In genomic region chr14:21160061-21160610, GRCh38 we compare ENCODE assay signal across 43 cellular contexts. TPM values are rescaled to one million over a fixed set of nuclear protein-coding genes. Genes with fewer than 3 reads are reported as not detected.
"Had no signal": no experiment of that assay in that cellular context is flagged by ENCODE, and none has a peak within 500 bp of the region (broad histone marks: within the 10 kb centered on the region; RNA-seq: fewer than 3 reads in every experiment).

No MANE protein-coding gene starts in this region.

- H3K9me3 Mint-ChIP-seq: activated naive CD4-positive, alpha-beta T cell treated with anti-CD3 and anti-CD28 coated beads for 36 hours; activated naive CD4-positive, alpha-beta T cell treated with anti-CD3 and anti-CD28 coated beads, Interleukin-2, amount 10 ng/mL, durations not matched to agents 7 days and 5 days; activated naive CD4-positive, alpha-beta T cell treated with anti-CD3 and anti-CD28 coated beads, Interleukin-2, amount 50 U/mL, for 24 hours; activated naive CD4-positive, alpha-beta T cell treated with anti-CD3 and anti-CD28 coated beads, Interleukin-2, amount 50 U/mL, for 72 hours; activated naive CD8-positive, alpha-beta T cell treated with anti-CD3 and anti-CD28 coated beads for 36 hours; activated naive CD8-positive, alpha-beta T cell treated with anti-CD3 and anti-CD28 coated beads, Interleukin-2, amount 10 ng/mL, durations not matched to agents 7 days and 5 days; activated naive CD8-positive, alpha-beta T cell treated with anti-CD3 and anti-CD28 coated beads, Interleukin-2, amount 50 U/mL, for 24 hours; activated T-cell treated with anti-CD3 and anti-CD28 coated beads, Interleukin-2, amount 50 U/mL, for 24 hours; activated T-cell treated with anti-CD3 and anti-CD28 coated beads, Interleukin-2, amount 50 U/mL, for 4 hours; activated T-cell treated with anti-CD3 and anti-CD28 coated beads, Interleukin-2, amount 50 U/mL, for 72 hours; activated T-helper 1 cell treated with anti-CD3 and anti-CD28 coated beads, Interleukin-12 subunit alpha, Interleukin-12 subunit beta, Interleukin-2, Interleukin-4 antibody, amounts not matched to agents 30 ng/mL and 10 ng/mL and 1 ng/mL, durations not matched to agents 14 hours and 24 hours and 36 hours; activated T-helper 17 cell treated with anti-CD3 and anti-CD28 coated beads, Interleukin-2, amount 50 U/mL, for 72 hours; activated T-helper 2 cell treated with anti-CD3 and anti-CD28 coated beads, Interferon-gamma antibody, Interleukin-2, Interleukin-4, amounts not matched to agents 10 μg/mL and 5 μg/mL and 100 μg/mL, durations not matched to agents 14 hours and 24 hours and 36 hours; brain; central memory CD8-positive, alpha-beta T cell had no signal

- H3K27ac ChIP-seq: adrenal gland, ascending aorta, body of pancreas, brain microvascular endothelial cell, breast epithelium, cardiac muscle cell had no signal

- H3K9me3 ChIP-seq: adrenal gland, ascending aorta, body of pancreas, breast epithelium had no signal

- H3K27ac Mint-ChIP-seq: activated naive CD4-positive, alpha-beta T cell treated with anti-CD3 and anti-CD28 coated beads for 36 hours; activated naive CD4-positive, alpha-beta T cell treated with anti-CD3 and anti-CD28 coated beads, Interleukin-2, amount 10 ng/mL, durations not matched to agents 7 days and 5 days; activated naive CD4-positive, alpha-beta T cell treated with anti-CD3 and anti-CD28 coated beads, Interleukin-2, amount 50 U/mL, for 24 hours; activated naive CD4-positive, alpha-beta T cell treated with anti-CD3 and anti-CD28 coated beads, Interleukin-2, amount 50 U/mL, for 72 hours; activated naive CD8-positive, alpha-beta T cell; activated naive CD8-positive, alpha-beta T cell treated with anti-CD3 and anti-CD28 coated beads for 36 hours; activated naive CD8-positive, alpha-beta T cell treated with anti-CD3 and anti-CD28 coated beads, Interleukin-2, amount 10 ng/mL, durations not matched to agents 7 days and 5 days; activated naive CD8-positive, alpha-beta T cell treated with anti-CD3 and anti-CD28 coated beads, Interleukin-2, amount 50 U/mL, for 24 hours; activated T-cell treated with anti-CD3 and anti-CD28 coated beads, Interleukin-2, amount 50 U/mL, for 24 hours; activated T-cell treated with anti-CD3 and anti-CD28 coated beads, Interleukin-2, amount 50 U/mL, for 72 hours; activated T-helper 1 cell treated with anti-CD3 and anti-CD28 coated beads, Interleukin-12 subunit alpha, Interleukin-12 subunit beta, Interleukin-2, Interleukin-4 antibody, amounts not matched to agents 30 ng/mL and 10 ng/mL and 1 ng/mL, durations not matched to agents 14 hours and 24 hours and 36 hours; activated T-helper 17 cell treated with anti-CD3 and anti-CD28 coated beads, Interleukin-2, amount 50 U/mL, for 72 hours; activated T-helper 2 cell treated with anti-CD3 and anti-CD28 coated beads, Interferon-gamma antibody, Interleukin-2, Interleukin-4, amounts not matched to agents 10 μg/mL and 5 μg/mL and 100 μg/mL, durations not matched to agents 14 hours and 24 hours and 36 hours; brain had no signal

- H3K36me3 Mint-ChIP-seq: activated naive CD4-positive, alpha-beta T cell treated with anti-CD3 and anti-CD28 coated beads, Interleukin-2, amount 10 ng/mL, durations not matched to agents 7 days and 5 days; activated naive CD4-positive, alpha-beta T cell treated with anti-CD3 and anti-CD28 coated beads, Interleukin-2, amount 50 U/mL, for 24 hours; activated naive CD4-positive, alpha-beta T cell treated with anti-CD3 and anti-CD28 coated beads, Interleukin-2, amount 50 U/mL, for 72 hours; activated naive CD8-positive, alpha-beta T cell; activated naive CD8-positive, alpha-beta T cell treated with anti-CD3 and anti-CD28 coated beads for 36 hours; activated naive CD8-positive, alpha-beta T cell treated with anti-CD3 and anti-CD28 coated beads, Interleukin-2, amount 10 ng/mL, durations not matched to agents 7 days and 5 days; brain had no signal

- H3K36me3 ChIP-seq: adrenal gland, ascending aorta, brain microvascular endothelial cell, breast epithelium, cardiac muscle cell had no signal

- DNase-seq: activated effector memory CD4-positive, alpha-beta T cell treated with anti-CD3 and anti-CD28 coated beads, Interleukin-2, amount 50 U/mL, for 16 hours; activated effector memory CD4-positive, alpha-beta T cell treated with Interleukin-2 at 50 U/mL for 16 hours; activated gamma-delta T cell; activated gamma-delta T cell treated with Interleukin-2 at 50 U/mL for 16 hours; activated naive CD4-positive, alpha-beta T cell; activated naive CD4-positive, alpha-beta T cell treated with anti-CD3 and anti-CD28 coated beads for 36 hours; activated naive CD4-positive, alpha-beta T cell treated with anti-CD3 and anti-CD28 coated beads, Interleukin-2, amount 10 ng/mL, durations not matched to agents 7 days and 5 days; activated naive CD4-positive, alpha-beta T cell treated with anti-CD3 and anti-CD28 coated beads, Interleukin-2, amount 50 U/mL, for 16 hours; activated naive CD4-positive, alpha-beta T cell treated with Interleukin-2 at 50 U/mL for 16 hours; activated naive CD8-positive, alpha-beta T cell treated with anti-CD3 and anti-CD28 coated beads for 36 hours; activated naive CD8-positive, alpha-beta T cell treated with anti-CD3 and anti-CD28 coated beads, Interleukin-2, amount 10 ng/mL, durations not matched to agents 7 days and 5 days; activated naive CD8-positive, alpha-beta T cell treated with anti-CD3 and anti-CD28 coated beads, Interleukin-2, amount 50 U/mL, for 24 hours; activated T-cell treated with anti-CD3 and anti-CD28 coated beads, Interleukin-2, amount 50 U/mL, for 24 hours; activated T-cell treated with anti-CD3 and anti-CD28 coated beads, Interleukin-2, amount 50 U/mL, for 4 hours; activated T-cell treated with anti-CD3 and anti-CD28 coated beads, Interleukin-2, amount 50 U/mL, for 48 hours; activated T-cell treated with anti-CD3 and anti-CD28 coated beads, Interleukin-2, amount 50 U/mL, for 72 hours; adrenal gland; amniotic stem cell; amygdala; anterior cingulate cortex; aorta; body of pancreas; brain microvascular endothelial cell; caudate nucleus; central memory CD4-positive, alpha-beta T cell; cerebellar nuclear complex had no signal

- H3K4me1 Mint-ChIP-seq: activated naive CD4-positive, alpha-beta T cell treated with anti-CD3 and anti-CD28 coated beads, Interleukin-2, amount 10 ng/mL, durations not matched to agents 7 days and 5 days; activated naive CD4-positive, alpha-beta T cell treated with anti-CD3 and anti-CD28 coated beads, Interleukin-2, amount 50 U/mL, for 24 hours; activated naive CD8-positive, alpha-beta T cell treated with anti-CD3 and anti-CD28 coated beads for 36 hours; activated naive CD8-positive, alpha-beta T cell treated with anti-CD3 and anti-CD28 coated beads, Interleukin-2, amount 10 ng/mL, durations not matched to agents 7 days and 5 days; activated naive CD8-positive, alpha-beta T cell treated with anti-CD3 and anti-CD28 coated beads, Interleukin-2, amount 50 U/mL, for 24 hours; activated T-helper 17 cell treated with anti-CD3 and anti-CD28 coated beads, Interleukin-2, amount 50 U/mL, for 72 hours had no signal

- FAIRE-seq: astrocyte, bronchial epithelial cell had no signal

- H3K27me3 ChIP-seq: adrenal gland, ascending aorta, breast epithelium, cardiac muscle cell had no signal

- H3K4me3 Mint-ChIP-seq: activated naive CD4-positive, alpha-beta T cell treated with anti-CD3 and anti-CD28 coated beads for 36 hours; activated naive CD4-positive, alpha-beta T cell treated with anti-CD3 and anti-CD28 coated beads, Interleukin-2, amount 10 ng/mL, durations not matched to agents 7 days and 5 days; activated naive CD4-positive, alpha-beta T cell treated with anti-CD3 and anti-CD28 coated beads, Interleukin-2, amount 50 U/mL, for 24 hours; activated naive CD8-positive, alpha-beta T cell; activated naive CD8-positive, alpha-beta T cell treated with anti-CD3 and anti-CD28 coated beads for 36 hours; activated naive CD8-positive, alpha-beta T cell treated with anti-CD3 and anti-CD28 coated beads, Interleukin-2, amount 10 ng/mL, durations not matched to agents 7 days and 5 days; activated naive CD8-positive, alpha-beta T cell treated with anti-CD3 and anti-CD28 coated beads, Interleukin-2, amount 50 U/mL, for 24 hours; activated T-cell treated with anti-CD3 and anti-CD28 coated beads, Interleukin-2, amount 50 U/mL, for 24 hours; activated T-cell treated with anti-CD3 and anti-CD28 coated beads, Interleukin-2, amount 50 U/mL, for 4 hours; activated T-cell treated with anti-CD3 and anti-CD28 coated beads, Interleukin-2, amount 50 U/mL, for 72 hours; activated T-helper 1 cell treated with anti-CD3 and anti-CD28 coated beads, Interleukin-12 subunit alpha, Interleukin-12 subunit beta, Interleukin-2, Interleukin-4 antibody, amounts not matched to agents 30 ng/mL and 10 ng/mL and 1 ng/mL, durations not matched to agents 14 hours and 24 hours and 36 hours; activated T-helper 17 cell treated with anti-CD3 and anti-CD28 coated beads, Interleukin-2, amount 50 U/mL, for 72 hours; brain; central memory CD8-positive, alpha-beta T cell had no signal

- H3K4me1 ChIP-seq: adrenal gland, ascending aorta, body of pancreas, breast epithelium had no signal

- ATAC-seq: activated naive CD4-positive, alpha-beta T cell treated with anti-CD3 and anti-CD28 coated beads, Interleukin-2, amount 50 U/mL, for 72 hours; activated naive CD8-positive, alpha-beta T cell treated with anti-CD3 and anti-CD28 coated beads, Interleukin-2, amount 50 U/mL, for 24 hours; activated T-cell treated with anti-CD3 and anti-CD28 coated beads, Interleukin-2, amount 50 U/mL, for 4 hours; activated T-cell treated with anti-CD3 and anti-CD28 coated beads, Interleukin-2, amount 50 U/mL, for 72 hours; activated T-helper 17 cell treated with anti-CD3 and anti-CD28 coated beads, Interleukin-2, amount 50 U/mL, for 72 hours; body of pancreas had no signal

- H3K4me3 ChIP-seq: adrenal gland, ascending aorta, body of pancreas, breast epithelium, cardiac muscle cell had no signal

RNA-seq across cellular contexts. Expression of gene OR5AU1, which starts 4.3 kb away (rescaled TPM):
- total RNA-seq: activated naive CD4-positive, alpha-beta T cell treated with anti-CD3 and anti-CD28 coated beads for 36 hours; activated naive CD4-positive, alpha-beta T cell treated with anti-CD3 and anti-CD28 coated beads, Interleukin-2, amount 50 U/mL, for 72 hours; activated naive CD8-positive, alpha-beta T cell treated with anti-CD3 and anti-CD28 coated beads for 36 hours; activated naive CD8-positive, alpha-beta T cell treated with anti-CD3 and anti-CD28 coated beads, Interleukin-2, amount 10 ng/mL, durations not matched to agents 7 days and 5 days; activated T-cell treated with anti-CD3 and anti-CD28 coated beads, Interleukin-2, amount 50 U/mL, for 4 hours; activated T-cell treated with anti-CD3 and anti-CD28 coated beads, Interleukin-2, amount 50 U/mL, for 72 hours; activated T-helper 1 cell treated with anti-CD3 and anti-CD28 coated beads, Interleukin-12 subunit alpha, Interleukin-12 subunit beta, Interleukin-2, Interleukin-4 antibody, amounts not matched to agents 30 ng/mL and 10 ng/mL and 1 ng/mL, durations not matched to agents 14 hours and 24 hours and 36 hours; activated T-helper 17 cell treated with anti-CD3 and anti-CD28 coated beads, Interleukin-2, amount 50 U/mL, for 72 hours; activated T-helper 2 cell treated with anti-CD3 and anti-CD28 coated beads, Interferon-gamma antibody, Interleukin-2, Interleukin-4, amounts not matched to agents 10 μg/mL and 5 μg/mL and 100 μg/mL, durations not matched to agents 14 hours and 24 hours and 36 hours; adrenal gland; aorta; ascending aorta; astrocyte; body of pancreas; breast epithelium; bronchial epithelial cell; cardiac muscle cell; cardiac septum; cerebellum; chondrocyte had no signal
- polyA plus RNA-seq: adipose tissue, adrenal gland, aorta, cardiac muscle cell had no signal

RNA-seq across cellular contexts. Expression of gene TMEM253, which starts 59.3 kb away (rescaled TPM):
- total RNA-seq: activated naive CD4-positive, alpha-beta T cell treated with anti-CD3 and anti-CD28 coated beads for 36 hours; activated naive CD8-positive, alpha-beta T cell treated with anti-CD3 and anti-CD28 coated beads for 36 hours; activated naive CD8-positive, alpha-beta T cell treated with anti-CD3 and anti-CD28 coated beads, Interleukin-2, amount 10 ng/mL, durations not matched to agents 7 days and 5 days; activated T-cell treated with anti-CD3 and anti-CD28 coated beads, Interleukin-2, amount 50 U/mL, for 4 hours; activated T-helper 1 cell treated with anti-CD3 and anti-CD28 coated beads, Interleukin-12 subunit alpha, Interleukin-12 subunit beta, Interleukin-2, Interleukin-4 antibody, amounts not matched to agents 30 ng/mL and 10 ng/mL and 1 ng/mL, durations not matched to agents 14 hours and 24 hours and 36 hours; activated T-helper 17 cell treated with anti-CD3 and anti-CD28 coated beads, Interleukin-2, amount 50 U/mL, for 72 hours; activated T-helper 2 cell treated with anti-CD3 and anti-CD28 coated beads, Interferon-gamma antibody, Interleukin-2, Interleukin-4, amounts not matched to agents 10 μg/mL and 5 μg/mL and 100 μg/mL, durations not matched to agents 14 hours and 24 hours and 36 hours; aorta; ascending aorta; cerebellum had no signal
